8 cellular contexts compared by ENCODE assay signal in genomic region chr15:50148362-50148963, GRCh38. TPM values are rescaled to one million over a fixed set of nuclear protein-coding genes. Genes with fewer than 3 reads are reported as not detected.
DNase-seq lines count a peak whose midpoint lies in the region; ATAC-seq and TF ChIP-seq lines count a peak whose summit lies in the region.

No MANE protein-coding gene starts in this region.

- no peaks in the 10 kb centered on the region for H3K36me3 ChIP-seq in neuronal stem cell (replicated peaks in 1 of 2; ENCODE audit: control insufficient read depth in 2 of 2, insufficient read depth in 2 of 2, low read length in 2 of 2)

- H3K4ac ChIP-seq in neuronal stem cell (ENCODE audit: low read length) = no peak overlapping the region

- no peak overlapping the region for H2AK5ac ChIP-seq in neuronal stem cell (ENCODE audit: low read depth, low read length)

- no peaks in the 10 kb centered on the region for H3K4me1 Mint-ChIP-seq in effector memory CD8-positive, alpha-beta T cell (ENCODE audit: low read depth in 2 of 2)
- H3K4me1 Mint-ChIP-seq in CD14-positive monocyte = peaks cover 19% of the 10 kb centered on the region

- H3K4me3 ChIP-seq in GM12865 (ENCODE audit: low read depth, low read length) = no peak overlapping the region
- H3K4me3 ChIP-seq in neuronal stem cell (ENCODE audit: low read length in 2 of 2) = no peak overlapping the region

- no peak overlapping the region for H3K27ac ChIP-seq in neuronal stem cell (replicated peaks; ENCODE audit: low read length)

- TF ChIP-seq CTCF in GM12865 (IDR thresholded peaks at IDR 0.05; ENCODE audit: insufficient read depth, low read depth, low read length, missing control alignments) (peak; percentile 21), CD14-positive monocyte (IDR thresholded peaks at IDR 0.05) (no peak)

- H3K4me3 Mint-ChIP-seq in effector memory CD8-positive, alpha-beta T cell = no peak overlapping the region
- H3K4me3 Mint-ChIP-seq in CD14-positive monocyte = no peak overlapping the region

- H2BK120ac ChIP-seq in neuronal stem cell (ENCODE audit: low read depth, low read length) = no peak overlapping the region

- H3K79me1 ChIP-seq in neuronal stem cell (ENCODE audit: low read depth, low read length) = no peaks in the 10 kb centered on the region

- H3K36me3 Mint-ChIP-seq in effector memory CD8-positive, alpha-beta T cell (ENCODE audit: insufficient read depth) = no peaks in the 10 kb centered on the region
- peaks cover 0 to 7% of the 10 kb centered on the region in 2 donors for H3K36me3 Mint-ChIP-seq in CD14-positive monocyte

- no peak for ATAC-seq in effector memory CD8-positive, alpha-beta T cell (replicated peaks)
- ATAC-seq in HG02642 (IDR thresholded peaks at IDR 0.05; ENCODE audit: poor library complexity, unreplicated experiment) = no peak

- WGBS in neuronal stem cell (ENCODE audit: extremely low coverage in 2 of 2, insufficient read length in 2 of 2, insufficient replicate concordance in 1 of 2), 2 donors = no CpG with 5 or more reads among the region's 4 CpGs

- peak; percentile 12 for DNase-seq in GM12865 (ENCODE audit: low read depth)
- peak; percentile 45 to 81 for DNase-seq in NCI-H526 (lab: John Stamatoyannopoulos, UW)
- peak; percentile 36 for DNase-seq in dedifferentiated amniotic fluid mesenchymal stem cell (ENCODE audit: extremely low spot score)
- DNase-seq in neuronal stem cell (ENCODE audit: low spot score) = peak; percentile 70
- DNase-seq in effector memory CD8-positive, alpha-beta T cell = no peak
- no peak for DNase-seq in CD14-positive monocyte (ENCODE audit: low spot score)
- no peak for DNase-seq in foreskin melanocyte

- H3K14ac ChIP-seq in neuronal stem cell (ENCODE audit: low read length) = no peak overlapping the region

- no peak overlapping the region for H2BK5ac ChIP-seq in neuronal stem cell (ENCODE audit: low read length)

- H3K23ac ChIP-seq in neuronal stem cell (ENCODE audit: low read depth, low read length, poor library complexity) = no peak overlapping the region

- no peak overlapping the region for H3K4me2 ChIP-seq in neuronal stem cell (ENCODE audit: insufficient read depth, low read length, poor library complexity, severe bottlenecking)

- no peak overlapping the region for H3K27ac Mint-ChIP-seq in effector memory CD8-positive, alpha-beta T cell
- no peak overlapping the region for H3K27ac Mint-ChIP-seq in CD14-positive monocyte

- intact Hi-C loops in CD14-positive monocyte (cut with micrococcal nuclease) = loop anchor here (10.0 kb wide), 2 partner anchors 274 to 914 kb away; no protein-coding TSS in a partner anchor

- H3K9ac ChIP-seq in neuronal stem cell (ENCODE audit: low read depth, low read length, poor library complexity) = no peak overlapping the region

- no peaks in the 10 kb centered on the region for H3K9me3 ChIP-seq in neuronal stem cell (replicated peaks in 1 of 2; ENCODE audit: control insufficient read depth in 2 of 2, insufficient read depth in 1 of 2, low read depth in 1 of 2, low read length in 2 of 2)

- no peaks in the 10 kb centered on the region for H3K27me3 Mint-ChIP-seq in effector memory CD8-positive, alpha-beta T cell
- H3K27me3 Mint-ChIP-seq in CD14-positive monocyte (ENCODE audit: low read depth in 3 of 3) = peaks cover 0 to 2% (median 0%) of the 10 kb centered on the region in 3 donors

- H4K8ac ChIP-seq in neuronal stem cell (ENCODE audit: low read depth, low read length) = no peak overlapping the region

- H2AFZ ChIP-seq in neuronal stem cell (ENCODE audit: low read length) = no peak overlapping the region

- H3K27me3 ChIP-seq in neuronal stem cell (ENCODE audit: control insufficient read depth in 3 of 3, insufficient read depth in 3 of 3, low read depth in 1 of 3, low read length in 3 of 3) = no peaks in the 10 kb centered on the region

- H2BK15ac ChIP-seq in neuronal stem cell (ENCODE audit: low read length) = no peak overlapping the region

- peaks cover 0 to 2% of the 10 kb centered on the region in 2 donors for H3K4me1 ChIP-seq in neuronal stem cell (ENCODE audit: control insufficient read depth in 2 of 2, insufficient read depth in 1 of 2, low read depth in 1 of 2, low read length in 2 of 2)

- no peak overlapping the region for H3K18ac ChIP-seq in neuronal stem cell (ENCODE audit: low read length)

- H3K9me3 Mint-ChIP-seq in effector memory CD8-positive, alpha-beta T cell = no peaks in the 10 kb centered on the region
- H3K9me3 Mint-ChIP-seq in CD14-positive monocyte = peaks cover 3 to 10% (median 5%) of the 10 kb centered on the region in 7 donors

- H4K91ac ChIP-seq in neuronal stem cell (ENCODE audit: low read depth, low read length, poor library complexity) = no peak overlapping the region

- no peak overlapping the region for H2BK12ac ChIP-seq in neuronal stem cell (ENCODE audit: low read length)

RNA-seq across cellular contexts. Expression of gene ATP8B4, which starts 29.4 kb away (rescaled TPM):
- 0.13 TPM for polyA plus RNA-seq in neuronal stem cell (2013, experiment 1 of 2)
- polyA plus RNA-seq in neuronal stem cell (2013, experiment 2 of 2) = 0.17 TPM
- polyA plus RNA-seq in CD14-positive monocyte = 1 to 10 TPM; 6.1 to 6.8 TPM

RNA-seq across cellular contexts. Expression of gene SLC27A2, which starts 33.5 kb away (rescaled TPM):
- polyA plus RNA-seq in neuronal stem cell (2013, experiment 1 of 2) = 2.2 TPM
- 2.0 TPM for polyA plus RNA-seq in neuronal stem cell (2013, experiment 2 of 2)
- under 1 TPM in 1 of 2 donors, not detected in 1; 0.13 TPM for polyA plus RNA-seq in CD14-positive monocyte

Comparison
In these comparisons a context has a peak if more than half of its experiments do, and no peak if none do; other contexts are left out.
1. DNase-seq: peak in GM12865 (single experiment), NCI-H526 (2 of 2), dedifferentiated amniotic fluid mesenchymal stem cell (single experiment) and neuronal stem cell (single experiment); none in effector memory CD8-positive, alpha-beta T cell (0 of 3), CD14-positive monocyte (single experiment) and foreskin melanocyte (single experiment).